Comparison of ENCODE assay signal across 26 cellular contexts in the genomic region with DNA sequence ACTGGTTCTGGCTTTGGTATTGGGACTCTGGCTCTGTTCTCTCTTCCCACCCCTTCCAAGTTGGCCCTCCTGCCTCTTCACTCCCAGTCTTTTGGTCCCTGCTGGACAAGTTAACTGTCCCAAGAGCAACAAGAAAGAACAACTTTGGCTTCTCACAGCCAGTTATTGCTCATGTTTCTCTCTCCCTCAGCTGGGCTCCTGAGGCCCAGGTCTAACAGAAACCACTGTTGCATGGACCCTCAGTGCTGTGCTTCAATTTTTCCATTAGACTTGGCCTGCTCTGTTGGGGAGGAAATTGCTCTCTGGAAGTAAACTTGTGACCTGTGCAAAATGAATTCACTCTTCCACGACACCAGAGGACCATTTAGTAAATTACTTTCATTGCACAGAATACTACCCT.
"Had no signal": no experiment of that assay in that cellular context is flagged by ENCODE, and none has a peak within 500 bp of the region (broad histone marks: within the 10 kb centered on the region; RNA-seq: fewer than 3 reads in every experiment).

No MANE protein-coding gene starts in this region.

- DNase-seq: activated CD4-positive, alpha-beta T cell treated with anti-CD3 and anti-CD28 coated beads for 4 hours; activated CD4-positive, alpha-beta T cell treated with anti-CD3 and anti-CD28 coated beads, Interleukin-2, amount 50 U/mL, for 4 hours; activated CD8-positive, alpha-beta memory T cell treated with anti-CD3 and anti-CD28 coated beads, Interleukin-2, amount 50 U/mL, for 48 hours; activated gamma-delta T cell treated with Interleukin-2 at 50 U/mL for 16 hours; activated naive CD4-positive, alpha-beta T cell treated with anti-CD3 and anti-CD28 coated beads, Interleukin-2, amount 50 U/mL, for 16 hours; activated T-cell treated with anti-CD3 and anti-CD28 coated beads, Interleukin-2, amount 50 U/mL, for 24 hours; endodermal cell; foreskin fibroblast; head of caudate nucleus; left lung; mesendoderm; retina; sigmoid colon; small intestine; stimulated activated CD4-positive, alpha-beta T cell treated with anti-CD3 and anti-CD28 coated beads, Interleukin-4, amount 100 ng/mL, for 24 hours; testis; trophoblast cell had no signal

- H3K27ac Mint-ChIP-seq: activated T-cell treated with anti-CD3 and anti-CD28 coated beads, Interleukin-2, amount 50 U/mL, for 24 hours; activated T-helper 17 cell treated with anti-CD3 and anti-CD28 coated beads, Interleukin-2, amount 50 U/mL, for 72 hours; dendritic cell treated with granulocyte-macrophage colony-stimulating factor and Interleukin-4, amounts not matched to agents 40 ng/mL and 50 ng/mL, for 4 days; endodermal cell; nephron; progenitor cell of endocrine pancreas; stimulated activated effector memory CD8-positive, alpha-beta T cell treated with anti-CD3 and anti-CD28 coated beads, Interleukin-12 subunit alpha, Interleukin-12 subunit beta, amount 100 ng/mL, for 72 hours had no signal

- H3K4me3 Mint-ChIP-seq: activated T-cell treated with anti-CD3 and anti-CD28 coated beads, Interleukin-2, amount 50 U/mL, for 24 hours; activated T-helper 17 cell treated with anti-CD3 and anti-CD28 coated beads, Interleukin-2, amount 50 U/mL, for 72 hours; central memory CD8-positive, alpha-beta T cell; dendritic cell treated with granulocyte-macrophage colony-stimulating factor and Interleukin-4, amounts not matched to agents 40 ng/mL and 50 ng/mL, for 4 days; endodermal cell; nephron; stimulated activated effector memory CD8-positive, alpha-beta T cell treated with anti-CD3 and anti-CD28 coated beads, Interleukin-12 subunit alpha, Interleukin-12 subunit beta, amount 100 ng/mL, for 72 hours had no signal

- H3K27ac ChIP-seq: left lung, neutrophil, sigmoid colon, testis had no signal

- H3K9me3 ChIP-seq: neutrophil, sigmoid colon, testis had no signal

- H3K36me3 Mint-ChIP-seq: stimulated activated effector memory CD8-positive, alpha-beta T cell treated with anti-CD3 and anti-CD28 coated beads, Interleukin-12 subunit alpha, Interleukin-12 subunit beta, amount 100 ng/mL, for 72 hours had no signal

- H3K36me3 ChIP-seq: left lung, neutrophil, sigmoid colon had no signal

- H3K27me3 Mint-ChIP-seq: activated T-cell treated with anti-CD3 and anti-CD28 coated beads, Interleukin-2, amount 50 U/mL, for 24 hours; activated T-helper 17 cell treated with anti-CD3 and anti-CD28 coated beads, Interleukin-2, amount 50 U/mL, for 72 hours; central memory CD8-positive, alpha-beta T cell; dendritic cell treated with granulocyte-macrophage colony-stimulating factor and Interleukin-4, amounts not matched to agents 40 ng/mL and 50 ng/mL, for 4 days; progenitor cell of endocrine pancreas had no signal

- ATAC-seq: activated T-helper 17 cell treated with anti-CD3 and anti-CD28 coated beads, Interleukin-2, amount 50 U/mL, for 72 hours; esophagus mucosa; left lung; stimulated activated effector memory CD8-positive, alpha-beta T cell treated with anti-CD3 and anti-CD28 coated beads, Interleukin-12 subunit alpha, Interleukin-12 subunit beta, amount 100 ng/mL, for 72 hours had no signal

- H3K27me3 ChIP-seq: left lung, neutrophil, sigmoid colon, testis had no signal

- H3K4me1 Mint-ChIP-seq: activated T-helper 17 cell treated with anti-CD3 and anti-CD28 coated beads, Interleukin-2, amount 50 U/mL, for 72 hours; central memory CD8-positive, alpha-beta T cell; endodermal cell; nephron; stimulated activated effector memory CD8-positive, alpha-beta T cell treated with anti-CD3 and anti-CD28 coated beads, Interleukin-12 subunit alpha, Interleukin-12 subunit beta, amount 100 ng/mL, for 72 hours had no signal

- H3K9me3 Mint-ChIP-seq: activated T-helper 17 cell treated with anti-CD3 and anti-CD28 coated beads, Interleukin-2, amount 50 U/mL, for 72 hours; central memory CD8-positive, alpha-beta T cell; stimulated activated effector memory CD8-positive, alpha-beta T cell treated with anti-CD3 and anti-CD28 coated beads, Interleukin-12 subunit alpha, Interleukin-12 subunit beta, amount 100 ng/mL, for 72 hours had no signal

- H3K4me1 ChIP-seq: left lung, sigmoid colon, testis had no signal

- H3K4me3 ChIP-seq: left lung, lung, sigmoid colon, testis had no signal
